Comparison of ENCODE assay signal across 8 cellular contexts in the genomic region with DNA sequence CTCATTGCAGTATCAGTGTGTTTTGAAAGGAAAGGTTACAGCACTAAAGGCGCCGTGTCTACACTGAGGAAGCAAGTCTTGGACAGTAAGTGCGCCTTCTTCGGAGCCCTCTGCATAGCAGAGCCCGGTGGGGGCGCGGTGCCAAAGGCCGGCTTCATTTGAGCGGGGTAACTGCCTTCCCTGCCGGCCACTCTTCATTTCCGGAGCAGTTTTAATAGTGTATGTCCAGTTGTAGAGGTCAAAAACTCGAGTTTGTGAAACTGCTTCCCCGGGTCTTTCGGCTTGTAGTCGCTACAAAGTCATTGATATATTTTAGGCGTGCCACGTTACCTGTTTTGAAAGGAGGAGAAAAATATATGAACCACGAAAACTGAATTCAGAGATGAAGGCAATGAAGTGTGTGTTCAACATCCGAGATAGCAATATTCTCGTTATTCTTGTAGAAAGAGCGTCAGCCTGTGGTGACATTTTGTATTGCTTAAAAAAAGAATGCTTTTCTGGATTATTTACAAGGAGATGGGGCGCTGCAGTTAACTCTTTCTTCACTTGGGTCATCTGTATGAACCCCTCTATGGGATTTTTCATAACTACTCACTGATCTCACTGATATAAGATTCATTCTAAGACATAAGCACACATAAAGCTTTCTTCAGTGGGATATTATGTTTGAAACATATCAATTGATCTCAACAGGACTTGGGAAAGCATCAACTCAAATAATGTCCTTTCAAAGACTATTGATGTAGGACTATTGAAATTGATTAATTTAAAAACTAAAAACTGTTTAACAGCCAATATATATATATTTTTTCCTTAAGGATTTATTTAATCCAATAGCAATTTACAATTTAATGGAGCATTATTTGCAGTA. TPM values are rescaled to one million over a fixed set of nuclear protein-coding genes. Genes with fewer than 3 reads are reported as not detected.
DNase-seq lines count a peak whose midpoint lies in the region; ATAC-seq and TF ChIP-seq lines count a peak whose summit lies in the region.

No MANE protein-coding gene starts in this region.

- peak overlapping the region; percentile 75 to 83 for H3K27ac ChIP-seq in tibial artery

- peaks cover 0 to 6% (median 0%) of the 10 kb centered on the region in 3 donors for H3K27me3 Mint-ChIP-seq in naive B cell

- H3K4me3 ChIP-seq in fibroblast of mammary gland (ENCODE audit: control insufficient read depth, low read depth, low read length) (peak overlapping the region; percentile 89), tibial artery (peak overlapping the region; percentile 62 to 67)

- TF ChIP-seq CTCF in fibroblast of mammary gland (conservative IDR thresholded peaks at IDR 0.05; ENCODE audit: control insufficient read depth, insufficient read depth, low read depth, low read length) (peak; percentile 90), tibial artery (IDR thresholded peaks at IDR 0.05) (peak; percentile 61 to 68)

- H3K4me3 Mint-ChIP-seq in naive B cell: peak overlapping the region; percentile 93 to 100 (median 97)

- peak; percentile 12 for ATAC-seq in GM19463 (IDR thresholded peaks at IDR 0.05; ENCODE audit: unreplicated experiment)
- peak; percentile 11 for ATAC-seq in HG03571 (IDR thresholded peaks at IDR 0.05; ENCODE audit: unreplicated experiment)
- peak; percentile 15 to 18 for ATAC-seq in naive B cell (ENCODE audit: low read depth in 2 of 2)

- no peaks in the 10 kb centered on the region for H3K9me3 ChIP-seq in tibial artery

- H3K36me3 ChIP-seq in tibial artery: no peaks in the 10 kb centered on the region

- intact Hi-C loops in tibial artery (cut with DNase I; ENCODE audit: low total_unique reads): loop anchor here (10.0 kb wide), 1 partner anchor 1095 kb away; no protein-coding TSS in a partner anchor

- peaks cover 0 to 18% (median 0%) of the 10 kb centered on the region in 4 donors for H3K4me1 ChIP-seq in tibial artery

- peaks cover 25 to 43% (median 29%) of the 10 kb centered on the region in 3 donors for H3K4me1 Mint-ChIP-seq in naive B cell

- peak; percentile 48 for DNase-seq in COLO829 (ENCODE audit: low spot score)
- peak; percentile 47 for DNase-seq in NOMO-1 treated with dmso at 0.1 percent for 144 hours (lab: John Stamatoyannopoulos, UW; ENCODE audit: unreplicated experiment)
- DNase-seq in activated T-cell treated with anti-CD3 and anti-CD28 coated beads, Interleukin-2, amount 50 U/mL, for 48 hours: peak; percentile 51 to 59
- peak; percentile 80 for DNase-seq in fibroblast of mammary gland (ENCODE audit: low read depth)
- peak; percentile 65 for DNase-seq in naive B cell
- DNase-seq in tibial artery: peak; percentile 78 to 80

- H3K27ac Mint-ChIP-seq in naive B cell: peak overlapping the region; percentile 99 to 100 (median 100)

- no peaks in the 10 kb centered on the region for H3K36me3 Mint-ChIP-seq in naive B cell

- H3K9me3 Mint-ChIP-seq in naive B cell: no peaks in the 10 kb centered on the region

- no peaks in the 10 kb centered on the region for H3K27me3 ChIP-seq in tibial artery

RNA-seq across cellular contexts. Expression of gene ALCAM, which starts 3.0 kb away (rescaled TPM):
- 10 to 100 TPM; 14.1 to 22.5 (median 18.1) TPM for polyA plus RNA-seq in naive B cell (ENCODE audit: low read depth in 6 of 6)

Comparison
In these comparisons a context has a peak if more than half of its experiments do, and no peak if none do; other contexts are left out.
1. Peak in every context shown above with its lines: DNase-seq, ATAC-seq, H3K4me3 ChIP-seq and H3K27ac ChIP-seq.